23 cellular contexts compared by ENCODE assay signal in the genomic region with DNA sequence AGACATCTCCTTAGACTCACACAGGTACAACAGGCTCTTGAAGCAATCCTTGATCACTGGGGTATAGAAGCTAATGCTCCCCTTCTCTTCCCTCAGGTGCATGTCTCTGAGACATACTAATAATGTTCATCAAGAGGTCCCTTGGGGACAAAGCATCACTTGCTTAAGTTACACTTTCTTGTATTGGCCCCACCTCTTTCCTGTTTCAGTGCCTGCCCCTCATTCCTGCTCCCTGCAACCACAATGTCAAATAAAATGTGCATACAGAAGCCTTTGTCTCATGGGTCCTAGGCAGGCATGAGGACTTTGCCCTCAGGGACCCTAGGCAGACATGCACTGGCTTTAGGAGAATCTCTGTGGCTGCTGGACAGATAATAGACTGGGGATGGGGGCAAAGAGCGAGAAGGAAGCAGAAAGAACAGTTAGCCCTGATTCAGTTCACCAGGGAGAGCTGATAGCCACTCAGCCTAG.
DNase-seq lines count a peak whose midpoint lies in the region; ATAC-seq, FAIRE-seq and TF ChIP-seq lines count a peak whose summit lies in the region.
"Had no signal": no experiment of that assay in that cellular context is flagged by ENCODE, and none has a peak within 500 bp of the region (broad histone marks: within the 10 kb centered on the region; RNA-seq: fewer than 3 reads in every experiment).

No MANE protein-coding gene starts in this region.

- FAIRE-seq in HepG2 (lab: Jason Lieb, UNC): peak; percentile 73
- FAIRE-seq in HTR-8/SVneo (lab: Jason Lieb, UNC): no peak
- FAIRE-seq: A549 had no signal

- H3K9me3 ChIP-seq in HepG2 (ENCODE audit: low read length) (no peaks in the 10 kb centered on the region), right lobe of liver (no peaks in the 10 kb centered on the region)
- H3K9me3 ChIP-seq: A549, ascending aorta, esophagus muscularis mucosa, SK-N-SH had no signal

- peak overlapping the region; percentile 63 for H3K4me2 ChIP-seq in HepG2 (ENCODE audit: low read depth, low read length)
- H3K4me2 ChIP-seq: A549, SK-N-SH had no signal

- CTCF ChIA-PET in HepG2 (lab: Yijun Ruan, JAX; ENCODE audit: low intra/inter-chr PET ratio, low total read pairs): no interaction called here

- no peaks in the 10 kb centered on the region for H3K79me2 ChIP-seq in HepG2 (ENCODE audit: insufficient read depth, low read length)

- no peak for TF ChIP-seq CTCF in HepG2 (CRISPR knock-in tag; IDR thresholded peaks at IDR 0.05)
- TF ChIP-seq CTCF in right lobe of liver (IDR thresholded peaks at IDR 0.05): no peak

- H3K4me3 ChIP-seq in HepG2 (replicated peaks in 1 of 3; ENCODE audit: insufficient read depth in 1 of 3, low read depth in 2 of 3, low read length in 3 of 3) (no peak overlapping the region), right lobe of liver (no peak overlapping the region)
- H3K4me3 ChIP-seq: A549, ascending aorta, esophagus muscularis mucosa, heart right ventricle had no signal

- in situ Hi-C loops in HepG2 (cut with HindIII; ENCODE audit: extremely low pct_ligation_motif_present, low pct_unique_long_range_greater_than_20kb): no loop called here

- POLR2A ChIA-PET in HepG2 (lab: Yijun Ruan, JAX): no interaction called here

- DNase-seq in HepG2 (ENCODE audit: low spot score): peak; percentile 83
- no peak for DNase-seq in right lobe of liver
- DNase-seq in HTR-8/SVneo (ENCODE audit: insufficient read length, low spot score): no peak
- no peak for DNase-seq in cerebellar nuclear complex (lab: John Stamatoyannopoulos, UW)
- DNase-seq in hepatic stellate cell (ENCODE audit: low spot score): no peak
- no peak for DNase-seq in DMS153 (lab: John Stamatoyannopoulos, UW)
- DNase-seq: activated CD8-positive, alpha-beta memory T cell treated with anti-CD3 and anti-CD28 coated beads for 24 hours; activated effector memory CD4-positive, alpha-beta T cell treated with Interleukin-2 at 50 U/mL for 16 hours; CD4-positive, alpha-beta memory T cell; GOT3; heart right ventricle; KG1; left cardiac atrium; NCI-H1417 treated with DMSO at 0.1 percent for 48 hours; PC-3; posterior cingulate gyrus; SK-N-SH; stimulated activated naive CD8-positive, alpha-beta T cell treated with anti-CD3 and anti-CD28 coated beads, Interleukin-15, Interleukin-2, amounts not matched to agents 100 U/mL and 50 U/mL, for 24 hours had no signal

- no TSS peak for BruUV-seq in HepG2 (replicated peaks; lab: Mats Ljungman, UMichigan)

- intact Hi-C loops in HepG2 (cut with micrococcal nuclease; ENCODE audit: unreplicated experiment): loop anchor here (10.0 kb wide), 1 partner anchor 244 kb away; no protein-coding TSS in a partner anchor
- intact Hi-C loops in right lobe of liver (cut with DNase I): no loop called here

- TF ChIP-seq EP300 in HepG2 (IDR thresholded peaks at IDR 0.05; ENCODE audit: low read depth in 2 of 2, low read length in 2 of 2) (no peak), HepG2 (CRISPR knock-in tag; IDR thresholded peaks at IDR 0.05; ENCODE audit: borderline replicate concordance) (no peak)

- ATAC-seq in HepG2 (peak; percentile 99), right lobe of liver (no peak), GM21786 (IDR thresholded peaks at IDR 0.05; ENCODE audit: unreplicated experiment) (peak; percentile 85), HG03196 (IDR thresholded peaks at IDR 0.05; ENCODE audit: unreplicated experiment) (peak; percentile 77)
- ATAC-seq: A549; heart right ventricle; left cardiac atrium; PC-3; stimulated activated naive CD8-positive, alpha-beta T cell treated with anti-CD3 and anti-CD28 coated beads, Interleukin-15, Interleukin-2, amounts not matched to agents 100 U/mL and 50 U/mL, for 24 hours had no signal

- TF ChIP-seq POLR2A in HepG2 (IDR thresholded peaks at IDR 0.05; ENCODE audit: insufficient read depth in 1 of 2, low read depth in 2 of 2, low read length in 2 of 2): no peak
- TF ChIP-seq POLR2A in right lobe of liver (IDR thresholded peaks at IDR 0.05): no peak

- H3K27ac ChIP-seq in HepG2 (ENCODE audit: extremely low read length, insufficient read depth, low read length): no peak overlapping the region
- no peak overlapping the region for H3K27ac ChIP-seq in right lobe of liver
- H3K27ac ChIP-seq: A549, ascending aorta, esophagus muscularis mucosa, heart right ventricle had no signal

- no peaks in the 10 kb centered on the region for H3K36me3 ChIP-seq in HepG2 (replicated peaks in 1 of 2; ENCODE audit: control insufficient read depth in 1 of 2, insufficient read depth in 2 of 2, low read length in 2 of 2)
- no peaks in the 10 kb centered on the region for H3K36me3 ChIP-seq in right lobe of liver
- H3K36me3 ChIP-seq: ascending aorta, esophagus muscularis mucosa, heart right ventricle had no signal

- H2AFZ ChIP-seq in HepG2 (ENCODE audit: low read length): no peak overlapping the region

- H3K4me1 ChIP-seq in HepG2 (ENCODE audit: insufficient read depth, low read length) (peaks cover 22% of the 10 kb centered on the region), right lobe of liver (no peaks in the 10 kb centered on the region)
- H3K4me1 ChIP-seq: A549, ascending aorta, esophagus muscularis mucosa, heart right ventricle had no signal

- TF ChIP-seq RAD21 in HepG2 (CRISPR knock-in tag; IDR thresholded peaks at IDR 0.05): no peak

- 6% methylated on average over 1 of the region's 1 CpG for WGBS in HepG2 (ENCODE audit: low lambda C conversion rate)
- WGBS in right lobe of liver (ENCODE audit: insufficient coverage, low coverage, low lambda C conversion rate, missing lambda C conversion rate): 63% methylated on average over 1 of the region's 1 CpG

- no peak overlapping the region for H3K9ac ChIP-seq in HepG2 (ENCODE audit: insufficient read depth, low read depth, low read length)
- H3K9ac ChIP-seq: SK-N-SH had no signal

- H3K27me3 ChIP-seq in HepG2 (ENCODE audit: control insufficient read depth in 1 of 2, insufficient read depth in 2 of 2, low read length in 2 of 2): no peaks in the 10 kb centered on the region
- no peaks in the 10 kb centered on the region for H3K27me3 ChIP-seq in right lobe of liver
- H3K27me3 ChIP-seq: ascending aorta, heart right ventricle had no signal

- no peaks in the 10 kb centered on the region for H4K20me1 ChIP-seq in HepG2 (ENCODE audit: insufficient read depth, low read length)

TF ChIP-seq in HepG2, 621 proteins besides CTCF, POLR2A, EP300 and RAD21 (continues in another document):
- TF ChIP-seq SALL1 (CRISPR knock-in tag; IDR thresholded peaks at IDR 0.05) (peak; percentile 60), RXRA (CRISPR knock-in tag; IDR thresholded peaks at IDR 0.05) (peak; percentile 43; the same call in 1 of the 2 replicates), ZNF317 (CRISPR knock-in tag; IDR thresholded peaks at IDR 0.05) (0 out of 2 replicates have a peak, but pooled peaks have one; percentile 35), HDAC2 (CRISPR knock-in tag; IDR thresholded peaks at IDR 0.05) (peak; percentile 38; the same call in 1 of the 2 replicates), SP140L (CRISPR knock-in tag; IDR thresholded peaks at IDR 0.05; ENCODE audit: borderline replicate concordance) (no peak), SOX13 (IDR thresholded peaks at IDR 0.05) (no peak), SOX13 (CRISPR knock-in tag; conservative IDR thresholded peaks at IDR 0.05 in 1 of 2, IDR thresholded peaks at IDR 0.05 in 1 of 2) (peak in 1 of 2 experiments; percentile 77; a peak in 2 of 4 replicates), SOX6 (IDR thresholded peaks at IDR 0.05) (no peak), SOX6 (CRISPR knock-in tag; IDR thresholded peaks at IDR 0.05) (peak; percentile 85), ZNF20 (CRISPR knock-in tag; IDR thresholded peaks at IDR 0.05) (no peak), ZNF558 (CRISPR knock-in tag; IDR thresholded peaks at IDR 0.05; ENCODE audit: borderline replicate concordance) (no peak), HNRNPLL (IDR thresholded peaks at IDR 0.05; ENCODE audit: low read depth, low read length, poor library complexity, severe bottlenecking) (no peak), ESRRA (CRISPR knock-in tag; IDR thresholded peaks at IDR 0.05; ENCODE audit: low read depth) (no peak), ELF3 (CRISPR knock-in tag; IDR thresholded peaks at IDR 0.05) (0 out of 2 replicates have a peak, but pooled peaks have one; percentile 32)
- TF ChIP-seq, protein P1, sequence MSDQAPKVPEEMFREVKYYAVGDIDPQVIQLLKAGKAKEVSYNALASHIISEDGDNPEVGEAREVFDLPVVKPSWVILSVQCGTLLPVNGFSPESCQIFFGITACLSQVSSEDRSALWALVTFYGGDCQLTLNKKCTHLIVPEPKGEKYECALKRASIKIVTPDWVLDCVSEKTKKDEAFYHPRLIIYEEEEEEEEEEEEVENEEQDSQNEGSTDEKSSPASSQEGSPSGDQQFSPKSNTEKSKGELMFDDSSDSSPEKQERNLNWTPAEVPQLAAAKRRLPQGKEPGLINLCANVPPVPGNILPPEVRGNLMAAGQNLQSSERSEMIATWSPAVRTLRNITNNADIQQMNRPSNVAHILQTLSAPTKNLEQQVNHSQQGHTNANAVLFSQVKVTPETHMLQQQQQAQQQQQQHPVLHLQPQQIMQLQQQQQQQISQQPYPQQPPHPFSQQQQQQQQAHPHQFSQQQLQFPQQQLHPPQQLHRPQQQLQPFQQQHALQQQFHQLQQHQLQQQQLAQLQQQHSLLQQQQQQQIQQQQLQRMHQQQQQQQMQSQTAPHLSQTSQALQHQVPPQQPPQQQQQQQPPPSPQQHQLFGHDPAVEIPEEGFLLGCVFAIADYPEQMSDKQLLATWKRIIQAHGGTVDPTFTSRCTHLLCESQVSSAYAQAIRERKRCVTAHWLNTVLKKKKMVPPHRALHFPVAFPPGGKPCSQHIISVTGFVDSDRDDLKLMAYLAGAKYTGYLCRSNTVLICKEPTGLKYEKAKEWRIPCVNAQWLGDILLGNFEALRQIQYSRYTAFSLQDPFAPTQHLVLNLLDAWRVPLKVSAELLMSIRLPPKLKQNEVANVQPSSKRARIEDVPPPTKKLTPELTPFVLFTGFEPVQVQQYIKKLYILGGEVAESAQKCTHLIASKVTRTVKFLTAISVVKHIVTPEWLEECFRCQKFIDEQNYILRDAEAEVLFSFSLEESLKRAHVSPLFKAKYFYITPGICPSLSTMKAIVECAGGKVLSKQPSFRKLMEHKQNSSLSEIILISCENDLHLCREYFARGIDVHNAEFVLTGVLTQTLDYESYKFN (CRISPR knock-in tag; conservative IDR thresholded peaks at IDR 0.05): peak; percentile 75

Comparison
In these comparisons a context has a peak if more than half of its experiments do, and no peak if none do; other contexts are left out.
1. ATAC-seq: peak in HepG2 (single experiment), GM21786 (single experiment) and HG03196 (single experiment); none in right lobe of liver (0 of 4).